ENCODE assay signal across 2 cellular contexts in the genomic region with DNA sequence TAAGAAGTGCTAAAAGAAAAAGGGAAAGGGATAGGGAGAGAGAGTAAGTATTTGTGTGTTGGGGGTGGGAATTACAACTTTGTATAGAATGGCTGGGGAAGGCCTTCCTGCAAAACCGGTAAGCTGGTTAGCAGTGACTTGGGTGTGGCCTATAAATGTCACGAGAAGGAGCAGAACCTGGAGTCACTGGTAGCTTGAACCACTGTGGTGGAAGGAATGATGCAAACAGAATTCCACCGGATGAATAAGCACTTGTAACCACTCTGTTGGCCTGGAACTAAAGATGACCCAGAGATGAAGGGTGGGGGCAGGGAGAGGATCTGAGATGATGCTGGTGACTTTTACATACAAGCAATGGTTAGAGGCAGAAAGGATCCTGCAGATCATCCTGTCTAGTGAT.
TF ChIP-seq lines count a peak whose summit lies in the region.

No MANE protein-coding gene starts in this region.

TF ChIP-seq in IMR-90, 13 proteins besides CTCF, POLR2A, EP300 and RAD21:
- no peak for TF ChIP-seq MAFK (IDR thresholded peaks at IDR 0.05; ENCODE audit: low read depth, low read length)
- TF ChIP-seq MXI1 (IDR thresholded peaks at IDR 0.05; ENCODE audit: borderline replicate concordance, low read depth, low read length) = no peak
- TF ChIP-seq CEBPB (IDR thresholded peaks at IDR 0.05; ENCODE audit: low read depth, low read length) = peak; percentile 91
- TF ChIP-seq, protein P1, sequence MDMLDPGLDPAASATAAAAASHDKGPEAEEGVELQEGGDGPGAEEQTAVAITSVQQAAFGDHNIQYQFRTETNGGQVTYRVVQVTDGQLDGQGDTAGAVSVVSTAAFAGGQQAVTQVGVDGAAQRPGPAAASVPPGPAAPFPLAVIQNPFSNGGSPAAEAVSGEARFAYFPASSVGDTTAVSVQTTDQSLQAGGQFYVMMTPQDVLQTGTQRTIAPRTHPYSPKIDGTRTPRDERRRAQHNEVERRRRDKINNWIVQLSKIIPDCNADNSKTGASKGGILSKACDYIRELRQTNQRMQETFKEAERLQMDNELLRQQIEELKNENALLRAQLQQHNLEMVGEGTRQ (IDR thresholded peaks at IDR 0.05; ENCODE audit: low read depth, low read length) = no peak
- no peak for TF ChIP-seq CHD1 (IDR thresholded peaks at IDR 0.05; ENCODE audit: low read depth, low read length)
- TF ChIP-seq BHLHE40 (IDR thresholded peaks at IDR 0.05; ENCODE audit: low read depth, low read length) = peak; percentile 46; the same call in 1 of the 2 replicates
- peak; percentile 29; the same call in 1 of the 2 replicates for TF ChIP-seq NFE2L2 (IDR thresholded peaks at IDR 0.05; ENCODE audit: low read depth, low read length)
- no peak for TF ChIP-seq RFX5 (IDR thresholded peaks at IDR 0.05; ENCODE audit: low read depth, low read length)
- TF ChIP-seq, protein P2, sequence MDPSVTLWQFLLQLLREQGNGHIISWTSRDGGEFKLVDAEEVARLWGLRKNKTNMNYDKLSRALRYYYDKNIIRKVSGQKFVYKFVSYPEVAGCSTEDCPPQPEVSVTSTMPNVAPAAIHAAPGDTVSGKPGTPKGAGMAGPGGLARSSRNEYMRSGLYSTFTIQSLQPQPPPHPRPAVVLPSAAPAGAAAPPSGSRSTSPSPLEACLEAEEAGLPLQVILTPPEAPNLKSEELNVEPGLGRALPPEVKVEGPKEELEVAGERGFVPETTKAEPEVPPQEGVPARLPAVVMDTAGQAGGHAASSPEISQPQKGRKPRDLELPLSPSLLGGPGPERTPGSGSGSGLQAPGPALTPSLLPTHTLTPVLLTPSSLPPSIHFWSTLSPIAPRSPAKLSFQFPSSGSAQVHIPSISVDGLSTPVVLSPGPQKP (IDR thresholded peaks at IDR 0.05; ENCODE audit: borderline replicate concordance, low read depth, low read length) = no peak
- peak; percentile 44 for TF ChIP-seq RCOR1 (IDR thresholded peaks at IDR 0.05; ENCODE audit: insufficient replicate concordance, low read length)
- TF ChIP-seq FOS (IDR thresholded peaks at IDR 0.05; ENCODE audit: low read depth, low read length) = peak; percentile 50; the same call in 1 of the 2 replicates
- no peak for TF ChIP-seq SMC3 (IDR thresholded peaks at IDR 0.05; ENCODE audit: low read depth, low read length)
- peak; percentile 38; the same call in 1 of the 2 replicates for TF ChIP-seq MAZ (IDR thresholded peaks at IDR 0.05; ENCODE audit: borderline replicate concordance, low read depth, low read length)

TF ChIP-seq in HepG2, 621 proteins besides CTCF, POLR2A, EP300 and RAD21:
- TF ChIP-seq ZNF549 (CRISPR knock-in tag; IDR thresholded peaks at IDR 0.05) = no peak
- TF ChIP-seq ZNF746 (CRISPR knock-in tag; IDR thresholded peaks at IDR 0.05) = no peak
- no peak for TF ChIP-seq ZNF747 (CRISPR knock-in tag; IDR thresholded peaks at IDR 0.05; ENCODE audit: borderline replicate concordance)
- TF ChIP-seq ZNF143 (CRISPR knock-in tag; IDR thresholded peaks at IDR 0.05) = no peak
- no peak for TF ChIP-seq ZNF891 (CRISPR knock-in tag; IDR thresholded peaks at IDR 0.05)
- TF ChIP-seq, protein P3, sequence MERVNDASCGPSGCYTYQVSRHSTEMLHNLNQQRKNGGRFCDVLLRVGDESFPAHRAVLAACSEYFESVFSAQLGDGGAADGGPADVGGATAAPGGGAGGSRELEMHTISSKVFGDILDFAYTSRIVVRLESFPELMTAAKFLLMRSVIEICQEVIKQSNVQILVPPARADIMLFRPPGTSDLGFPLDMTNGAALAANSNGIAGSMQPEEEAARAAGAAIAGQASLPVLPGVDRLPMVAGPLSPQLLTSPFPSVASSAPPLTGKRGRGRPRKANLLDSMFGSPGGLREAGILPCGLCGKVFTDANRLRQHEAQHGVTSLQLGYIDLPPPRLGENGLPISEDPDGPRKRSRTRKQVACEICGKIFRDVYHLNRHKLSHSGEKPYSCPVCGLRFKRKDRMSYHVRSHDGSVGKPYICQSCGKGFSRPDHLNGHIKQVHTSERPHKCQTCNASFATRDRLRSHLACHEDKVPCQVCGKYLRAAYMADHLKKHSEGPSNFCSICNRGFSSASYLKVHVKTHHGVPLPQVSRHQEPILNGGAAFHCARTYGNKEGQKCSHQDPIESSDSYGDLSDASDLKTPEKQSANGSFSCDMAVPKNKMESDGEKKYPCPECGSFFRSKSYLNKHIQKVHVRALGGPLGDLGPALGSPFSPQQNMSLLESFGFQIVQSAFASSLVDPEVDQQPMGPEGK (CRISPR knock-in tag; IDR thresholded peaks at IDR 0.05) = no peak
- TF ChIP-seq NCOR1 (IDR thresholded peaks at IDR 0.05; ENCODE audit: borderline replicate concordance, low read length) = no peak
- TF ChIP-seq ZNF589 (CRISPR knock-in tag; conservative IDR thresholded peaks at IDR 0.05) = no peak
